In the genomic region with DNA sequence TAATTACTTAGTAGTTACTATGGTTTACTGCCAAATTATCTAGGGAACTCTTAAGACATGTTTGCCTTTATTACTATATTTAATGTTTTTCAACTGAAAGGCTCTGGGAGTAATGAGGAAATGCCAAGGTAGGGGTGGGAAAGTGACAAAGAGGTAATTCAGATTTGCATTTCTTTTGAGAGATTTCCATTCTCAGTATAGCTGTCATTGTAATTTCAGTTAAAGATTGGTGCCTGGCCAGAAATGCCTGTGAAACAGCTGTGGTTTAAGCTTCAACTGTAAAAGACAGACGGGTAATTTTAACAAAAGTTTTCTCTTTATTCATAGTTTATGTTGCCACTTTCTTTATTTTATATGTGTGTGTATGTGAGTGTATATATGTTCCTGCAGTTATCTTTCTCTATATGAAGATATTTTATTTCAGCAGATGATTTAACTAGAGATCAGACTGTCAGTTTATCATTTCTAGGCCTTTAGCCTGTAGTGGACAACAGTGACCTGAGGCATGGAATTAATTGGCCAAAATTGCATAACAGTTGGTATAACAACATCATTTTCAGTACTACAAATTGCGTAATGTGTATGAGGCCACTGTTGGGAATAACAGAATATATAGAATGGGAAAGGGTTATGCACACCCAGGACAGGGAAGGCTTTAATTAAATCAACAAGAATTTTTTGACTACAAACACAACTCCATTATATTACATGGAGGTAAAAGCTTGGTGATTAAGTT, we compare ENCODE assay signal across 14 cellular contexts.
DNase-seq lines count a peak whose midpoint lies in the region; ATAC-seq, FAIRE-seq and TF ChIP-seq lines count a peak whose summit lies in the region.
"Had no signal": no experiment of that assay in that cellular context is flagged by ENCODE, and none has a peak within 500 bp of the region (broad histone marks: within the 10 kb centered on the region; RNA-seq: fewer than 3 reads in every experiment).

No MANE protein-coding gene starts in this region.

- H2AFZ ChIP-seq in HepG2 (ENCODE audit: low read length), result no peak overlapping the region
- H2AFZ ChIP-seq: neural progenitor cell had no signal

- H3K4me3 ChIP-seq in HUES48 (ENCODE audit: low read depth, low read length) (no peak overlapping the region), HepG2 (replicated peaks in 1 of 3; ENCODE audit: insufficient read depth in 1 of 3, low read depth in 2 of 3, low read length in 3 of 3) (no peak overlapping the region)
- H3K4me3 ChIP-seq: neural progenitor cell had no signal

- 94% methylated on average over 2 of the region's 2 CpGs for WGBS in HepG2 (ENCODE audit: low lambda C conversion rate)

- ATAC-seq in GM21723 (IDR thresholded peaks at IDR 0.05; ENCODE audit: unreplicated experiment) (peak; percentile 71), HepG2 (no peak)
- ATAC-seq: T-cell had no signal

- H3K27ac ChIP-seq in HUES48 (ENCODE audit: low read depth, low read length) (peak overlapping the region; percentile 74), HepG2 (ENCODE audit: extremely low read length, insufficient read depth, low read length) (no peak overlapping the region)
- H3K27ac ChIP-seq: KMS-11, neural progenitor cell had no signal

- no peaks in the 10 kb centered on the region for H3K79me2 ChIP-seq in HepG2 (ENCODE audit: insufficient read depth, low read length)

- POLR2A ChIA-PET in HepG2 (lab: Yijun Ruan, JAX), result no interaction called here
- POLR2A ChIA-PET in activated CD4-positive, alpha-beta memory T cell treated with anti-CD3 and anti-CD28 coated beads for 36 hours (lab: Charles Lee), result no interaction called here

- TF ChIP-seq RAD21 in HepG2 (CRISPR knock-in tag; IDR thresholded peaks at IDR 0.05), result no peak

- H3K9me3 Mint-ChIP-seq in activated CD4-positive, alpha-beta memory T cell treated with anti-CD3 and anti-CD28 coated beads for 36 hours, result no peaks in the 10 kb centered on the region
- H3K9me3 Mint-ChIP-seq: CD8-positive, alpha-beta memory T cell; neural progenitor cell; T-cell had no signal

- CTCF ChIA-PET in HepG2 (lab: Yijun Ruan, JAX; ENCODE audit: low intra/inter-chr PET ratio, low total read pairs), result no interaction called here
- CTCF ChIA-PET in activated CD4-positive, alpha-beta memory T cell treated with anti-CD3 and anti-CD28 coated beads for 36 hours (lab: Charles Lee), result interaction anchor here (1.5 kb wide), 1 partner anchor 370 kb away, joined by 3 read pairs; no protein-coding TSS in a partner anchor

- TF ChIP-seq POLR2A in HepG2 (IDR thresholded peaks at IDR 0.05; ENCODE audit: insufficient read depth in 1 of 2, low read depth in 2 of 2, low read length in 2 of 2), result no peak

- no peaks in the 10 kb centered on the region; the same call in 1 of the 2 replicates for H4K20me1 ChIP-seq in HepG2 (ENCODE audit: insufficient read depth, low read length)

- intact Hi-C loops in HepG2 (cut with micrococcal nuclease; ENCODE audit: unreplicated experiment), result no loop called here
- intact Hi-C loops in activated CD4-positive, alpha-beta memory T cell treated with anti-CD3 and anti-CD28 coated beads for 36 hours (cut with micrococcal nuclease), result no loop called here

- H3K27ac Mint-ChIP-seq in activated CD4-positive, alpha-beta memory T cell treated with anti-CD3 and anti-CD28 coated beads for 36 hours, result no peak overlapping the region
- H3K27ac Mint-ChIP-seq: CD8-positive, alpha-beta memory T cell; neural progenitor cell; T-cell had no signal

- H3K9me3 ChIP-seq in HUES48 (ENCODE audit: control insufficient read depth, insufficient read depth, low read length) (no peaks in the 10 kb centered on the region), HepG2 (ENCODE audit: low read length) (no peaks in the 10 kb centered on the region)

- FAIRE-seq in GM18507 (lab: Jason Lieb, UNC) (peak; percentile 65), HepG2 (lab: Jason Lieb, UNC) (no peak)

- H3K36me3 ChIP-seq in HUES48 (ENCODE audit: control insufficient read depth, insufficient read depth, low read length) (no peaks in the 10 kb centered on the region; the same call in 1 of the 2 replicates), HepG2 (replicated peaks in 1 of 2; ENCODE audit: control insufficient read depth in 1 of 2, insufficient read depth in 2 of 2, low read length in 2 of 2) (no peaks in the 10 kb centered on the region; a peak in 1 of 5 replicates)

- H3K36me3 Mint-ChIP-seq in activated CD4-positive, alpha-beta memory T cell treated with anti-CD3 and anti-CD28 coated beads for 36 hours, result no peaks in the 10 kb centered on the region
- H3K36me3 Mint-ChIP-seq: neural progenitor cell had no signal

- DNase-seq in GM18507 (ENCODE audit: extremely low spot score, insufficient read length, low read depth) (no peak), HepG2 (ENCODE audit: low spot score) (no peak), UCSD-AML1 (lab: John Stamatoyannopoulos, UW; ENCODE audit: unreplicated experiment) (no peak), 8988T (no peak), NCI-H82 treated with DMSO at 0.1 percent for 48 hours (lab: John Stamatoyannopoulos, UW; ENCODE audit: unreplicated experiment) (no peak)
- DNase-seq in activated CD4-positive, alpha-beta memory T cell treated with anti-CD3 and anti-CD28 coated beads for 36 hours, result no peak
- DNase-seq: CD8-positive, alpha-beta memory T cell; NCI-H510A treated with DMSO at 0.1 percent for 48 hours; stimulated activated CD4-positive, alpha-beta T cell treated with anti-CD3 and anti-CD28 coated beads, Interleukin-2, amount 100 ng/mL, for 48 hours; T-cell had no signal

- no peak for TF ChIP-seq CTCF in HepG2 (CRISPR knock-in tag; IDR thresholded peaks at IDR 0.05)

- H3K4me1 ChIP-seq in HUES48 (ENCODE audit: control insufficient read depth, insufficient read depth, low read length) (peaks cover 27% of the 10 kb centered on the region), HepG2 (ENCODE audit: insufficient read depth, low read length) (no peaks in the 10 kb centered on the region)

- H3K4me2 ChIP-seq in HepG2 (ENCODE audit: low read depth, low read length), result no peak overlapping the region
- H3K4me2 ChIP-seq: KMS-11, neural progenitor cell had no signal

- H3K27me3 ChIP-seq in HUES48 (ENCODE audit: control insufficient read depth, insufficient read depth, low read length) (no peaks in the 10 kb centered on the region), HepG2 (ENCODE audit: control insufficient read depth in 1 of 2, insufficient read depth in 2 of 2, low read length in 2 of 2) (no peaks in the 10 kb centered on the region)
- H3K27me3 ChIP-seq: neural progenitor cell had no signal

- in situ Hi-C loops in HepG2 (cut with HindIII; ENCODE audit: extremely low pct_ligation_motif_present, low pct_unique_long_range_greater_than_20kb), result no loop called here

- no peaks in the 10 kb centered on the region for H3K27me3 Mint-ChIP-seq in activated CD4-positive, alpha-beta memory T cell treated with anti-CD3 and anti-CD28 coated beads for 36 hours
- H3K27me3 Mint-ChIP-seq: CD8-positive, alpha-beta memory T cell; T-cell had no signal

- BruUV-seq in HepG2 (replicated peaks; lab: Mats Ljungman, UMichigan), result no TSS peak

- peaks cover 21% of the 10 kb centered on the region for H3K4me1 Mint-ChIP-seq in activated CD4-positive, alpha-beta memory T cell treated with anti-CD3 and anti-CD28 coated beads for 36 hours (ENCODE audit: low read depth)

- TF ChIP-seq EP300 in HepG2 (IDR thresholded peaks at IDR 0.05; ENCODE audit: low read depth in 2 of 2, low read length in 2 of 2) (no peak), HepG2 (CRISPR knock-in tag; IDR thresholded peaks at IDR 0.05; ENCODE audit: borderline replicate concordance) (no peak)

- H3K9ac ChIP-seq in HUES48 (ENCODE audit: low read depth, low read length) (no peak overlapping the region), HepG2 (ENCODE audit: insufficient read depth, low read depth, low read length) (no peak overlapping the region)
- H3K9ac ChIP-seq: KMS-11, neural progenitor cell had no signal

- H3K4me3 Mint-ChIP-seq in activated CD4-positive, alpha-beta memory T cell treated with anti-CD3 and anti-CD28 coated beads for 36 hours, result no peak overlapping the region
- H3K4me3 Mint-ChIP-seq: CD8-positive, alpha-beta memory T cell; neural progenitor cell; T-cell had no signal

TF ChIP-seq in HepG2, 621 proteins besides CTCF, POLR2A, EP300 and RAD21:
- TF ChIP-seq CEBPB (IDR thresholded peaks at IDR 0.05; ENCODE audit: borderline replicate concordance, low read depth, low read length) (peak; percentile 76), ZNF7 (CRISPR knock-in tag; IDR thresholded peaks at IDR 0.05) (no peak), CEBPG (CRISPR knock-in tag; IDR thresholded peaks at IDR 0.05) (0 out of 2 replicates have a peak, but pooled peaks have one; percentile 23)
TF ChIP-seq in HepG2: peak in this region for 2.
